30 cellular contexts compared by ENCODE assay signal in genomic region chr18:2188258-2188657, GRCh38.
"Had no signal": no experiment of that assay in that cellular context is flagged by ENCODE, and none has a peak within 500 bp of the region (broad histone marks: within the 10 kb centered on the region; RNA-seq: fewer than 3 reads in every experiment).

No MANE protein-coding gene starts in this region.

- H3K4me1 ChIP-seq: adrenal gland, ascending aorta, body of pancreas, breast epithelium had no signal

- ATAC-seq: activated naive CD4-positive, alpha-beta T cell treated with anti-CD3 and anti-CD28 coated beads, Interleukin-2, amount 50 U/mL, for 72 hours; activated naive CD8-positive, alpha-beta T cell treated with anti-CD3 and anti-CD28 coated beads, Interleukin-2, amount 50 U/mL, for 24 hours; activated T-cell treated with anti-CD3 and anti-CD28 coated beads, Interleukin-2, amount 50 U/mL, for 4 hours; activated T-cell treated with anti-CD3 and anti-CD28 coated beads, Interleukin-2, amount 50 U/mL, for 72 hours; activated T-helper 17 cell treated with anti-CD3 and anti-CD28 coated beads, Interleukin-2, amount 50 U/mL, for 72 hours; body of pancreas had no signal

- H3K27ac ChIP-seq: adrenal gland, ascending aorta, body of pancreas, brain microvascular endothelial cell, breast epithelium, cardiac muscle cell had no signal

- H3K9me3 ChIP-seq: adrenal gland, ascending aorta, body of pancreas had no signal

- H3K27me3 ChIP-seq: adrenal gland, ascending aorta, body of pancreas, brain microvascular endothelial cell, breast epithelium, cardiac muscle cell had no signal

- DNase-seq: activated effector memory CD4-positive, alpha-beta T cell treated with anti-CD3 and anti-CD28 coated beads, Interleukin-2, amount 50 U/mL, for 16 hours; activated effector memory CD4-positive, alpha-beta T cell treated with Interleukin-2 at 50 U/mL for 16 hours; activated gamma-delta T cell; activated gamma-delta T cell treated with Interleukin-2 at 50 U/mL for 16 hours; activated naive CD4-positive, alpha-beta T cell; activated naive CD4-positive, alpha-beta T cell treated with anti-CD3 and anti-CD28 coated beads for 36 hours; activated naive CD4-positive, alpha-beta T cell treated with anti-CD3 and anti-CD28 coated beads, Interleukin-2, amount 10 ng/mL, durations not matched to agents 7 days and 5 days; activated naive CD4-positive, alpha-beta T cell treated with anti-CD3 and anti-CD28 coated beads, Interleukin-2, amount 50 U/mL, for 16 hours; activated naive CD4-positive, alpha-beta T cell treated with Interleukin-2 at 50 U/mL for 16 hours; activated naive CD8-positive, alpha-beta T cell treated with anti-CD3 and anti-CD28 coated beads for 36 hours; activated naive CD8-positive, alpha-beta T cell treated with anti-CD3 and anti-CD28 coated beads, Interleukin-2, amount 10 ng/mL, durations not matched to agents 7 days and 5 days; activated naive CD8-positive, alpha-beta T cell treated with anti-CD3 and anti-CD28 coated beads, Interleukin-2, amount 50 U/mL, for 24 hours; activated T-cell treated with anti-CD3 and anti-CD28 coated beads, Interleukin-2, amount 50 U/mL, for 4 hours; activated T-cell treated with anti-CD3 and anti-CD28 coated beads, Interleukin-2, amount 50 U/mL, for 48 hours; activated T-cell treated with anti-CD3 and anti-CD28 coated beads, Interleukin-2, amount 50 U/mL, for 72 hours; adrenal gland; amniotic stem cell; amygdala; anterior cingulate cortex; aorta; body of pancreas; brain microvascular endothelial cell; caudate nucleus; central memory CD4-positive, alpha-beta T cell; cerebellar nuclear complex had no signal

- H3K36me3 ChIP-seq: adrenal gland, ascending aorta, brain microvascular endothelial cell, breast epithelium, cardiac muscle cell had no signal

- H3K4me3 ChIP-seq: adrenal gland, ascending aorta, body of pancreas, breast epithelium, cardiac muscle cell had no signal
